In genomic region chr10:73713912-73714311, GRCh38 we compare ENCODE assay signal across 5 cellular contexts. TPM values are rescaled to one million over a fixed set of nuclear protein-coding genes. Genes with fewer than 3 reads are reported as not detected.
"Had no signal": no experiment of that assay in that cellular context is flagged by ENCODE, and none has a peak within 500 bp of the region (broad histone marks: within the 10 kb centered on the region; RNA-seq: fewer than 3 reads in every experiment).

No MANE protein-coding gene starts in this region.

RNA-seq across cellular contexts. Expression of gene AGAP5, which starts 16.0 kb away (rescaled TPM):
- polyA plus RNA-seq: naive thymus-derived CD4-positive, alpha-beta T cell had no signal

RNA-seq across cellular contexts. Expression of gene SYNPO2L, which starts 58.1 kb away (rescaled TPM):
- total RNA-seq: esophagus muscularis mucosa, frontal cortex, left lobe of liver, temporal lobe had no signal
- polyA plus RNA-seq: naive thymus-derived CD4-positive, alpha-beta T cell had no signal
